ENCODE assay signal across 8 cellular contexts in the genomic region with DNA sequence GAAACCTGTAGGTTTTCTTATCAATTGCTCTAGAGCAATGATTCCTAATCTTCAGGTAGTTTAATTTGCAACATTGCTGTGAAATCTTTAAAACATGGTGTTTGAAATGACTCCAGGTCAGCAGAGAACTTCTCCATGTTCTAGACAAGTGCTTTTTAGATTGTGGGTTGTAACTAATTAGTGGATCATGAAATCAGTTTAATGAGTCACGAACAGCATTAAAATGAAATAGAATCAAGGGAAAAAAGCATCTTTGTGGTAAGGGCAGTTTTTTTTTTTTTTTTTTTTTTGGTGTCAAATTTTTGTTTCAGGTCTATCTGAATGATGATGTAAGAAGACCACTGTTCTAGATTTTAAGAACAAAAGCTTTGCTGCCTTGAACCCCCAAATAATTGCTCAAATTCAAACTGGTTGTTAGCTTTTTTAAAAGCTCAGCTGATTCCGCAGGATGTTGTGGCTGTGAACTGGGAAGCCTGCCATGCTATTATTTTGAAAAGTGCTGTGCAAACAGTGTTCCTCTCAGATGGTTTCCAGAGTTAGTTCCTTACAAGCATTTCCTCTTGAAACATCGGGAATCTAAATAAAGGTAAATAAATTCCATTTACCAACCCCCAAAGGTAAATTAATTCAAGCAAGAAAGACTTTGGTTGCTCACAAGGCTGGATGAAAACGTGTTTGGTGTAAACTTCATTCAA. TPM values are rescaled to one million over a fixed set of nuclear protein-coding genes. Genes with fewer than 3 reads are reported as not detected.
A peak's percentile ranks its signal among the peaks of the same experiment; 100 is the strongest.
DNase-seq lines count a peak whose midpoint lies in the region; ATAC-seq and TF ChIP-seq lines count a peak whose summit lies in the region.

No MANE protein-coding gene starts in this region.

- no peaks in the 10 kb centered on the region for H4K20me1 ChIP-seq in OCI-LY3 (ENCODE audit: insufficient read depth, low read length)

- CTCF ChIA-PET in activated CD4-positive, alpha-beta memory T cell treated with anti-CD3 and anti-CD28 coated beads for 36 hours (lab: Charles Lee): no interaction called here

- ATAC-seq in GM19035 (IDR thresholded peaks at IDR 0.05; ENCODE audit: unreplicated experiment) (no peak), HG02870 (IDR thresholded peaks at IDR 0.05; ENCODE audit: unreplicated experiment) (no peak), GM19328 (IDR thresholded peaks at IDR 0.05; ENCODE audit: unreplicated experiment) (no peak)

- TF ChIP-seq CTCF in OCI-LY3 (IDR thresholded peaks at IDR 0.05; ENCODE audit: low read depth, low read length): no peak

- peak; percentile 39 for DNase-seq in GM03348 (ENCODE audit: low spot score)
- DNase-seq in fibroblast of peridontal ligament (ENCODE audit: extremely low read depth): peak; percentile 60
- peak; percentile 78 for DNase-seq in pons (ENCODE audit: low spot score)
- DNase-seq in activated CD4-positive, alpha-beta memory T cell treated with anti-CD3 and anti-CD28 coated beads for 36 hours: no peak

- H3K27ac ChIP-seq in OCI-LY3 (ENCODE audit: low read length): no peak overlapping the region

- no peaks in the 10 kb centered on the region for H3K36me3 ChIP-seq in OCI-LY3 (replicated peaks; ENCODE audit: low read depth, low read length)

- POLR2A ChIA-PET in activated CD4-positive, alpha-beta memory T cell treated with anti-CD3 and anti-CD28 coated beads for 36 hours (lab: Charles Lee): no interaction called here

- intact Hi-C loops in activated CD4-positive, alpha-beta memory T cell treated with anti-CD3 and anti-CD28 coated beads for 36 hours (cut with micrococcal nuclease): no loop called here

- no peaks in the 10 kb centered on the region for H3K27me3 ChIP-seq in OCI-LY3 (ENCODE audit: low read depth, low read length)

- no peak overlapping the region for H3K9ac ChIP-seq in OCI-LY3 (ENCODE audit: low read length)

- peak overlapping the region; percentile 78 for H3K4me2 ChIP-seq in OCI-LY3 (ENCODE audit: low read length)

- no peaks in the 10 kb centered on the region for H3K36me3 Mint-ChIP-seq in activated CD4-positive, alpha-beta memory T cell treated with anti-CD3 and anti-CD28 coated beads for 36 hours

- H3K9me3 Mint-ChIP-seq in activated CD4-positive, alpha-beta memory T cell treated with anti-CD3 and anti-CD28 coated beads for 36 hours: peaks cover 10% of the 10 kb centered on the region

- H3K27ac Mint-ChIP-seq in activated CD4-positive, alpha-beta memory T cell treated with anti-CD3 and anti-CD28 coated beads for 36 hours: no peak overlapping the region

- peak overlapping the region; percentile 49; the same call in 1 of the 2 replicates for H3K4me3 ChIP-seq in OCI-LY3 (ENCODE audit: low read length)

- H3K27me3 Mint-ChIP-seq in activated CD4-positive, alpha-beta memory T cell treated with anti-CD3 and anti-CD28 coated beads for 36 hours: peaks cover 4% of the 10 kb centered on the region

- peaks cover 14% of the 10 kb centered on the region for H3K4me1 ChIP-seq in OCI-LY3 (ENCODE audit: low read length)

- no peaks in the 10 kb centered on the region for H3K4me1 Mint-ChIP-seq in activated CD4-positive, alpha-beta memory T cell treated with anti-CD3 and anti-CD28 coated beads for 36 hours (ENCODE audit: low read depth)

- H3K9me3 ChIP-seq in OCI-LY3 (ENCODE audit: insufficient read depth, low read length): no peaks in the 10 kb centered on the region

- no peaks in the 10 kb centered on the region for H3K79me2 ChIP-seq in OCI-LY3 (ENCODE audit: low read length)

- no peak overlapping the region for H3K4me3 Mint-ChIP-seq in activated CD4-positive, alpha-beta memory T cell treated with anti-CD3 and anti-CD28 coated beads for 36 hours

- no peak overlapping the region for H2AFZ ChIP-seq in OCI-LY3 (ENCODE audit: low read depth, low read length)

RNA-seq across cellular contexts. Expression of a gene that starts 13.1 kb away (rescaled TPM):
- total RNA-seq in activated CD4-positive, alpha-beta memory T cell treated with anti-CD3 and anti-CD28 coated beads for 36 hours: not detected
